19 cellular contexts compared by ENCODE assay signal in the genomic region with DNA sequence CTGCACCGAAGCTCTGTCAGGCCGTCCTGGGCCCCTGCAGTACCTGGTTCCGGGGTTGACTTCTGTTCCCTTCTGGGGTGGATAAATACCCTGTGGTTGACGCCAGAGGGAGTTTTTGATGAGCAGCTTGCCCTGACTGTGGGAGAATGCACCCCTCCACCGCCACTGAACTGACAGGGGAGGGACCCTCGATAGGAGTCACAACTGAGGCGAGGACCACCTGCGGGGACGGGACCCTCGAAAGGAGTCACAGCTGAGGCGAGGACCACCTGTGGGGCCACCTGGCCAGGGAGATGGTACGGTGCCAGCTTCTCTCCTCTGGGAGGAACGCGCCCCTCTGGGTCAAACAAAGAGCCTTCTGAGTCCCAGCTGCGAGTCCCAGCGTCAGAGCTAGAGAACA.
"Had no signal": no experiment of that assay in that cellular context is flagged by ENCODE, and none has a peak within 500 bp of the region (broad histone marks: within the 10 kb centered on the region; RNA-seq: fewer than 3 reads in every experiment).

No MANE protein-coding gene starts in this region.

- H3K4me3 ChIP-seq: adrenal gland, gastroesophageal sphincter, hepatocyte had no signal

- H3K27me3 ChIP-seq: adrenal gland, hepatocyte, neutrophil had no signal

- H2AFZ ChIP-seq: hepatocyte had no signal

- DNase-seq: activated CD4-positive, alpha-beta T cell treated with anti-CD3 and anti-CD28 coated beads for 4 hours; activated CD8-positive, alpha-beta T cell treated with anti-CD3 and anti-CD28 coated beads for 36 hours; activated naive CD4-positive, alpha-beta T cell treated with anti-CD3 and anti-CD28 coated beads, Interleukin-2, amount 50 U/mL, for 16 hours; activated T-cell treated with anti-CD3 and anti-CD28 coated beads for 4 hours; caudate nucleus; cortex of kidney; effector memory CD4-positive, alpha-beta T cell; midbrain; posterior cingulate gyrus; stimulated activated naive CD4-positive, alpha-beta T cell treated with Interleukin-2 at 50 U/mL for 16 hours; T-cell; T1000; WERI-Rb-1 had no signal

- H3K27ac ChIP-seq: adrenal gland, epithelial cell of prostate, gastroesophageal sphincter, hepatocyte, neutrophil, WERI-Rb-1 had no signal

- H3K4me1 ChIP-seq: adrenal gland, gastroesophageal sphincter had no signal

- ATAC-seq: activated CD8-positive, alpha-beta T cell treated with anti-CD3 and anti-CD28 coated beads for 36 hours; activated T-helper 17 cell treated with anti-CD3 and anti-CD28 coated beads, Interleukin-2, amount 50 U/mL, for 72 hours; gastroesophageal sphincter; T-cell had no signal

- H3K79me2 ChIP-seq: hepatocyte had no signal

- H3K4me2 ChIP-seq: hepatocyte had no signal

- H3K9me3 ChIP-seq: adrenal gland, gastroesophageal sphincter, neutrophil had no signal

- H3K36me3 ChIP-seq: adrenal gland, gastroesophageal sphincter, neutrophil, WERI-Rb-1 had no signal
